Comparison of ENCODE assay signal across 1 cellular context in the genomic region with DNA sequence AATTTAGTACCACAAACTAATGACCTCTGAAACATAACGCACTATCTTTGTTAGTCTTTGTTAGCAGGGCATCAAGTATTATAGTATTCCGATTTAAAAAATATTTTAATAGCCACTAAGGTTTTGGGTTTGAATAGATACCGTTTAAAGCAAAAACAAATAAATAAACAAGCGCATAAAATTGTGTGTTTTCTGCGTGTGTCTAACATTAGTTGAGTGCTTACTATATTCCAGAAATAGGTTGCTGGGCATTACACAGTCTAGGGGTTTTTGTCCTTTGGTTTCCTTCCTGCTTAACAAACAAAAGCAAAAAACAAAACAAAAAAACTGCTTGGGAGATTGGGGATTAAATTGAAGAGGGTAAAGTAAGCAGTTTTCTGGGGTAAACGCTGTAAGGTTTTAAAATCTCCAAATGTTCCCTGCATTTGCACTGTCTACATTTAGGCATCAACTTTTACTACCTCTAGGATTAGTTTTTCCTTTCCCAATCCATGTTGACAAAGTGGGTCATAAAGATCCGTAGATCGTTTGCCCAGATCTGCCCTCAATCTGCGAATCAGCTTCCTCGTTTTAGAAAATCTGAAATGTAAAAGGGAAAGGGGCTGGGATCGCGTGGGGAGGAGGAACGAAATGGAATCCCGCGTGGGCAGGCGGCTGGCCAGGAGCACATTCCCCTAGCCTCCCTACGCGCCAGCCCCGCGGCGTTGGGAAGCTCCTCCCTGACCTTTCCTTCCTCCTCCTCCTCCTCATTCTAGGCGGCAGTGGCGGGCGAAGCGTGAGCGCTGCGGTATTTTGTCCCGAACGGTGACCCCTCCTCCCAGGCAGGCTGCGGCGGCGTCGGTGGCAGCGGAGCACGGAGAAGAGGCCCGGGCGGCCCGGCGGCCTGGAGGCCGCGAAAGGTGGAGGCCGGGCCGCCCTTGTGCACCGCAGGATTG.
TF ChIP-seq lines count a peak whose summit lies in the region.

A gene (plus strand): TSS at position 749 of the 935 bp plus-strand sequence. CDS start 382 bp downstream, outside the sequence.

TF ChIP-seq in WTC11, 78 proteins besides CTCF, POLR2A, EP300 and RAD21 (continued from another document):
- TF ChIP-seq, protein P1, sequence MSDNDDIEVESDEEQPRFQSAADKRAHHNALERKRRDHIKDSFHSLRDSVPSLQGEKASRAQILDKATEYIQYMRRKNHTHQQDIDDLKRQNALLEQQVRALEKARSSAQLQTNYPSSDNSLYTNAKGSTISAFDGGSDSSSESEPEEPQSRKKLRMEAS (CRISPR knock-in tag; IDR thresholded peaks at IDR 0.05), result peak; percentile 67; the same call in 1 of the 2 replicates
- TF ChIP-seq JAZF1 (CRISPR knock-in tag; IDR thresholded peaks at IDR 0.05), result no peak
- TF ChIP-seq, protein P2, sequence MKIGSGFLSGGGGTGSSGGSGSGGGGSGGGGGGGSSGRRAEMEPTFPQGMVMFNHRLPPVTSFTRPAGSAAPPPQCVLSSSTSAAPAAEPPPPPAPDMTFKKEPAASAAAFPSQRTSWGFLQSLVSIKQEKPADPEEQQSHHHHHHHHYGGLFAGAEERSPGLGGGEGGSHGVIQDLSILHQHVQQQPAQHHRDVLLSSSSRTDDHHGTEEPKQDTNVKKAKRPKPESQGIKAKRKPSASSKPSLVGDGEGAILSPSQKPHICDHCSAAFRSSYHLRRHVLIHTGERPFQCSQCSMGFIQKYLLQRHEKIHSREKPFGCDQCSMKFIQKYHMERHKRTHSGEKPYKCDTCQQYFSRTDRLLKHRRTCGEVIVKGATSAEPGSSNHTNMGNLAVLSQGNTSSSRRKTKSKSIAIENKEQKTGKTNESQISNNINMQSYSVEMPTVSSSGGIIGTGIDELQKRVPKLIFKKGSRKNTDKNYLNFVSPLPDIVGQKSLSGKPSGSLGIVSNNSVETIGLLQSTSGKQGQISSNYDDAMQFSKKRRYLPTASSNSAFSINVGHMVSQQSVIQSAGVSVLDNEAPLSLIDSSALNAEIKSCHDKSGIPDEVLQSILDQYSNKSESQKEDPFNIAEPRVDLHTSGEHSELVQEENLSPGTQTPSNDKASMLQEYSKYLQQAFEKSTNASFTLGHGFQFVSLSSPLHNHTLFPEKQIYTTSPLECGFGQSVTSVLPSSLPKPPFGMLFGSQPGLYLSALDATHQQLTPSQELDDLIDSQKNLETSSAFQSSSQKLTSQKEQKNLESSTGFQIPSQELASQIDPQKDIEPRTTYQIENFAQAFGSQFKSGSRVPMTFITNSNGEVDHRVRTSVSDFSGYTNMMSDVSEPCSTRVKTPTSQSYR (CRISPR knock-in tag; IDR thresholded peaks at IDR 0.05), result no peak
- 0 out of 2 replicates have a peak, but pooled peaks have one; percentile 31 for TF ChIP-seq GABPB1 (CRISPR knock-in tag; IDR thresholded peaks at IDR 0.05)
- TF ChIP-seq ZNF263 (CRISPR knock-in tag; IDR thresholded peaks at IDR 0.05; ENCODE audit: low read depth), result peak; percentile 87
- TF ChIP-seq, protein P3, sequence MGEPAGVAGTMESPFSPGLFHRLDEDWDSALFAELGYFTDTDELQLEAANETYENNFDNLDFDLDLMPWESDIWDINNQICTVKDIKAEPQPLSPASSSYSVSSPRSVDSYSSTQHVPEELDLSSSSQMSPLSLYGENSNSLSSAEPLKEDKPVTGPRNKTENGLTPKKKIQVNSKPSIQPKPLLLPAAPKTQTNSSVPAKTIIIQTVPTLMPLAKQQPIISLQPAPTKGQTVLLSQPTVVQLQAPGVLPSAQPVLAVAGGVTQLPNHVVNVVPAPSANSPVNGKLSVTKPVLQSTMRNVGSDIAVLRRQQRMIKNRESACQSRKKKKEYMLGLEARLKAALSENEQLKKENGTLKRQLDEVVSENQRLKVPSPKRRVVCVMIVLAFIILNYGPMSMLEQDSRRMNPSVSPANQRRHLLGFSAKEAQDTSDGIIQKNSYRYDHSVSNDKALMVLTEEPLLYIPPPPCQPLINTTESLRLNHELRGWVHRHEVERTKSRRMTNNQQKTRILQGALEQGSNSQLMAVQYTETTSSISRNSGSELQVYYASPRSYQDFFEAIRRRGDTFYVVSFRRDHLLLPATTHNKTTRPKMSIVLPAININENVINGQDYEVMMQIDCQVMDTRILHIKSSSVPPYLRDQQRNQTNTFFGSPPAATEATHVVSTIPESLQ (CRISPR knock-in tag; IDR thresholded peaks at IDR 0.05), result no peak
- no peak for TF ChIP-seq PRRX2 (CRISPR knock-in tag; IDR thresholded peaks at IDR 0.05)
- TF ChIP-seq, protein P4, sequence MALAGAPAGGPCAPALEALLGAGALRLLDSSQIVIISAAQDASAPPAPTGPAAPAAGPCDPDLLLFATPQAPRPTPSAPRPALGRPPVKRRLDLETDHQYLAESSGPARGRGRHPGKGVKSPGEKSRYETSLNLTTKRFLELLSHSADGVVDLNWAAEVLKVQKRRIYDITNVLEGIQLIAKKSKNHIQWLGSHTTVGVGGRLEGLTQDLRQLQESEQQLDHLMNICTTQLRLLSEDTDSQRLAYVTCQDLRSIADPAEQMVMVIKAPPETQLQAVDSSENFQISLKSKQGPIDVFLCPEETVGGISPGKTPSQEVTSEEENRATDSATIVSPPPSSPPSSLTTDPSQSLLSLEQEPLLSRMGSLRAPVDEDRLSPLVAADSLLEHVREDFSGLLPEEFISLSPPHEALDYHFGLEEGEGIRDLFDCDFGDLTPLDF (CRISPR knock-in tag; IDR thresholded peaks at IDR 0.05), result no peak
- TF ChIP-seq, protein P5, sequence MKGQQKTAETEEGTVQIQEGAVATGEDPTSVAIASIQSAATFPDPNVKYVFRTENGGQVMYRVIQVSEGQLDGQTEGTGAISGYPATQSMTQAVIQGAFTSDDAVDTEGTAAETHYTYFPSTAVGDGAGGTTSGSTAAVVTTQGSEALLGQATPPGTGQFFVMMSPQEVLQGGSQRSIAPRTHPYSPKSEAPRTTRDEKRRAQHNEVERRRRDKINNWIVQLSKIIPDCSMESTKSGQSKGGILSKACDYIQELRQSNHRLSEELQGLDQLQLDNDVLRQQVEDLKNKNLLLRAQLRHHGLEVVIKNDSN (CRISPR knock-in tag; IDR thresholded peaks at IDR 0.05), result no peak
- TF ChIP-seq, protein P6, sequence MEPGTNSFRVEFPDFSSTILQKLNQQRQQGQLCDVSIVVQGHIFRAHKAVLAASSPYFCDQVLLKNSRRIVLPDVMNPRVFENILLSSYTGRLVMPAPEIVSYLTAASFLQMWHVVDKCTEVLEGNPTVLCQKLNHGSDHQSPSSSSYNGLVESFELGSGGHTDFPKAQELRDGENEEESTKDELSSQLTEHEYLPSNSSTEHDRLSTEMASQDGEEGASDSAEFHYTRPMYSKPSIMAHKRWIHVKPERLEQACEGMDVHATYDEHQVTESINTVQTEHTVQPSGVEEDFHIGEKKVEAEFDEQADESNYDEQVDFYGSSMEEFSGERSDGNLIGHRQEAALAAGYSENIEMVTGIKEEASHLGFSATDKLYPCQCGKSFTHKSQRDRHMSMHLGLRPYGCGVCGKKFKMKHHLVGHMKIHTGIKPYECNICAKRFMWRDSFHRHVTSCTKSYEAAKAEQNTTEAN (CRISPR knock-in tag; IDR thresholded peaks at IDR 0.05), result no peak
- no peak; the same call in 1 of the 2 replicates for TF ChIP-seq ETV6 (CRISPR knock-in tag; IDR thresholded peaks at IDR 0.05)
- 0 out of 2 replicates have a peak, but pooled peaks have one; percentile 28 for TF ChIP-seq ZNF232 (CRISPR knock-in tag; IDR thresholded peaks at IDR 0.05)
- TF ChIP-seq RELA (CRISPR knock-in tag; IDR thresholded peaks at IDR 0.05; ENCODE audit: borderline replicate concordance), result no peak
- no peak for TF ChIP-seq ESRRA (CRISPR knock-in tag; IDR thresholded peaks at IDR 0.05; ENCODE audit: borderline replicate concordance)
- TF ChIP-seq, protein P7, sequence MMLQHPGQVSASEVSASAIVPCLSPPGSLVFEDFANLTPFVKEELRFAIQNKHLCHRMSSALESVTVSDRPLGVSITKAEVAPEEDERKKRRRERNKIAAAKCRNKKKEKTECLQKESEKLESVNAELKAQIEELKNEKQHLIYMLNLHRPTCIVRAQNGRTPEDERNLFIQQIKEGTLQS (CRISPR knock-in tag; conservative IDR thresholded peaks at IDR 0.05), result no peak
- TF ChIP-seq, protein P8, sequence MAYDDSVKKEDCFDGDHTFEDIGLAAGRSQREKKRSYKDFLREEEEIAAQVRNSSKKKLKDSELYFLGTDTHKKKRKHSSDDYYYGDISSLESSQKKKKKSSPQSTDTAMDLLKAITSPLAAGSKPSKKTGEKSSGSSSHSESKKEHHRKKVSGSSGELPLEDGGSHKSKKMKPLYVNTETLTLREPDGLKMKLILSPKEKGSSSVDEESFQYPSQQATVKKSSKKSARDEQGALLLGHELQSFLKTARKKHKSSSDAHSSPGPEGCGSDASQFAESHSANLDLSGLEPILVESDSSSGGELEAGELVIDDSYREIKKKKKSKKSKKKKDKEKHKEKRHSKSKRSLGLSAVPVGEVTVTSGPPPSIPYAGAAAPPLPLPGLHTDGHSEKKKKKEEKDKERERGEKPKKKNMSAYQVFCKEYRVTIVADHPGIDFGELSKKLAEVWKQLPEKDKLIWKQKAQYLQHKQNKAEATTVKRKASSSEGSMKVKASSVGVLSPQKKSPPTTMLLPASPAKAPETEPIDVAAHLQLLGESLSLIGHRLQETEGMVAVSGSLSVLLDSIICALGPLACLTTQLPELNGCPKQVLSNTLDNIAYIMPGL (CRISPR knock-in tag; IDR thresholded peaks at IDR 0.05), result no peak
- no peak for TF ChIP-seq ZNF396 (CRISPR knock-in tag; IDR thresholded peaks at IDR 0.05; ENCODE audit: borderline replicate concordance)
- TF ChIP-seq FOXK1 (CRISPR knock-in tag; IDR thresholded peaks at IDR 0.05), result no peak; the same call in 1 of the 2 replicates
- no peak for TF ChIP-seq IRF2 (CRISPR knock-in tag; IDR thresholded peaks at IDR 0.05; ENCODE audit: borderline replicate concordance, low read depth)
- peak; percentile 60 for TF ChIP-seq SP1 (CRISPR knock-in tag; conservative IDR thresholded peaks at IDR 0.05)
- TF ChIP-seq, protein P9, sequence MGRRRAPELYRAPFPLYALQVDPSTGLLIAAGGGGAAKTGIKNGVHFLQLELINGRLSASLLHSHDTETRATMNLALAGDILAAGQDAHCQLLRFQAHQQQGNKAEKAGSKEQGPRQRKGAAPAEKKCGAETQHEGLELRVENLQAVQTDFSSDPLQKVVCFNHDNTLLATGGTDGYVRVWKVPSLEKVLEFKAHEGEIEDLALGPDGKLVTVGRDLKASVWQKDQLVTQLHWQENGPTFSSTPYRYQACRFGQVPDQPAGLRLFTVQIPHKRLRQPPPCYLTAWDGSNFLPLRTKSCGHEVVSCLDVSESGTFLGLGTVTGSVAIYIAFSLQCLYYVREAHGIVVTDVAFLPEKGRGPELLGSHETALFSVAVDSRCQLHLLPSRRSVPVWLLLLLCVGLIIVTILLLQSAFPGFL (CRISPR knock-in tag; IDR thresholded peaks at IDR 0.05; ENCODE audit: borderline replicate concordance), result no peak
- no peak for TF ChIP-seq NFE2L1 (CRISPR knock-in tag; IDR thresholded peaks at IDR 0.05)
- TF ChIP-seq OVOL2 (CRISPR knock-in tag; IDR thresholded peaks at IDR 0.05; ENCODE audit: borderline replicate concordance), result no peak
- 0 out of 2 replicates have a peak, but pooled peaks have one; percentile 23 for TF ChIP-seq CREM (CRISPR knock-in tag; IDR thresholded peaks at IDR 0.05)
- TF ChIP-seq EMX1 (CRISPR knock-in tag; IDR thresholded peaks at IDR 0.05), result no peak
- TF ChIP-seq, protein P10, sequence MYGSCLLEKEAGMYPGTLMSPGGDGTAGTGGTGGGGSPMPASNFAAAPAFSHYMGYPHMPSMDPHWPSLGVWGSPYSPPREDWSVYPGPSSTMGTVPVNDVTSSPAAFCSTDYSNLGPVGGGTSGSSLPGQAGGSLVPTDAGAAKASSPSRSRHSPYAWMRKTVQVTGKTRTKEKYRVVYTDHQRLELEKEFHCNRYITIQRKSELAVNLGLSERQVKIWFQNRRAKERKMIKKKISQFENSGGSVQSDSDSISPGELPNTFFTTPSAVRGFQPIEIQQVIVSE (CRISPR knock-in tag; IDR thresholded peaks at IDR 0.05; ENCODE audit: borderline replicate concordance), result no peak
- 0 out of 2 replicates have a peak, but pooled peaks have one; percentile 38 for TF ChIP-seq KAT7 (CRISPR knock-in tag; IDR thresholded peaks at IDR 0.05; ENCODE audit: borderline replicate concordance)
- TF ChIP-seq ZNF138 (CRISPR knock-in tag; conservative IDR thresholded peaks at IDR 0.05), result no peak
- TF ChIP-seq, protein P11, sequence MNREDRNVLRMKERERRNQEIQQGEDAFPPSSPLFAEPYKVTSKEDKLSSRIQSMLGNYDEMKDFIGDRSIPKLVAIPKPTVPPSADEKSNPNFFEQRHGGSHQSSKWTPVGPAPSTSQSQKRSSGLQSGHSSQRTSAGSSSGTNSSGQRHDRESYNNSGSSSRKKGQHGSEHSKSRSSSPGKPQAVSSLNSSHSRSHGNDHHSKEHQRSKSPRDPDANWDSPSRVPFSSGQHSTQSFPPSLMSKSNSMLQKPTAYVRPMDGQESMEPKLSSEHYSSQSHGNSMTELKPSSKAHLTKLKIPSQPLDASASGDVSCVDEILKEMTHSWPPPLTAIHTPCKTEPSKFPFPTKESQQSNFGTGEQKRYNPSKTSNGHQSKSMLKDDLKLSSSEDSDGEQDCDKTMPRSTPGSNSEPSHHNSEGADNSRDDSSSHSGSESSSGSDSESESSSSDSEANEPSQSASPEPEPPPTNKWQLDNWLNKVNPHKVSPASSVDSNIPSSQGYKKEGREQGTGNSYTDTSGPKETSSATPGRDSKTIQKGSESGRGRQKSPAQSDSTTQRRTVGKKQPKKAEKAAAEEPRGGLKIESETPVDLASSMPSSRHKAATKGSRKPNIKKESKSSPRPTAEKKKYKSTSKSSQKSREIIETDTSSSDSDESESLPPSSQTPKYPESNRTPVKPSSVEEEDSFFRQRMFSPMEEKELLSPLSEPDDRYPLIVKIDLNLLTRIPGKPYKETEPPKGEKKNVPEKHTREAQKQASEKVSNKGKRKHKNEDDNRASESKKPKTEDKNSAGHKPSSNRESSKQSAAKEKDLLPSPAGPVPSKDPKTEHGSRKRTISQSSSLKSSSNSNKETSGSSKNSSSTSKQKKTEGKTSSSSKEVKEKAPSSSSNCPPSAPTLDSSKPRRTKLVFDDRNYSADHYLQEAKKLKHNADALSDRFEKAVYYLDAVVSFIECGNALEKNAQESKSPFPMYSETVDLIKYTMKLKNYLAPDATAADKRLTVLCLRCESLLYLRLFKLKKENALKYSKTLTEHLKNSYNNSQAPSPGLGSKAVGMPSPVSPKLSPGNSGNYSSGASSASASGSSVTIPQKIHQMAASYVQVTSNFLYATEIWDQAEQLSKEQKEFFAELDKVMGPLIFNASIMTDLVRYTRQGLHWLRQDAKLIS (CRISPR knock-in tag; IDR thresholded peaks at IDR 0.05; ENCODE audit: borderline replicate concordance), result no peak
